In genomic region chr10:35136263-35136815, GRCh38 we compare ENCODE assay signal across 10 cellular contexts. TPM values are rescaled to one million over a fixed set of nuclear protein-coding genes. Genes with fewer than 3 reads are reported as not detected.
DNase-seq lines count a peak whose midpoint lies in the region; ATAC-seq and TF ChIP-seq lines count a peak whose summit lies in the region.
"Had no signal": no experiment of that assay in that cellular context is flagged by ENCODE, and none has a peak within 500 bp of the region (broad histone marks: within the 10 kb centered on the region; RNA-seq: fewer than 3 reads in every experiment).

No MANE protein-coding gene starts in this region.

- no peak overlapping the region for H3K18ac ChIP-seq in neuronal stem cell (ENCODE audit: low read length)

- H3K4me3 Mint-ChIP-seq in activated CD8-positive, alpha-beta T cell treated with anti-CD3 and anti-CD28 coated beads, Interleukin-2, amount 10 ng/mL, durations not matched to agents 7 days and 5 days, result peak overlapping the region; percentile 61

- H3K9me3 ChIP-seq in neuronal stem cell (replicated peaks in 1 of 2; ENCODE audit: control insufficient read depth in 2 of 2, insufficient read depth in 1 of 2, low read depth in 1 of 2, low read length in 2 of 2), result no peaks in the 10 kb centered on the region

- no peak overlapping the region for H4K8ac ChIP-seq in neuronal stem cell (ENCODE audit: low read depth, low read length)

- no peak overlapping the region for H3K14ac ChIP-seq in neuronal stem cell (ENCODE audit: low read length)

- no CpG with 5 or more reads among the region's 4 CpGs for WGBS in neuronal stem cell (ENCODE audit: extremely low coverage in 2 of 2, insufficient read length in 2 of 2, insufficient replicate concordance in 1 of 2), 2 donors

- H3K4me3 ChIP-seq in GM06990 (replicated peaks; ENCODE audit: low read depth, low read length), result peak overlapping the region; percentile 19
- no peak overlapping the region for H3K4me3 ChIP-seq in neuronal stem cell (ENCODE audit: low read length in 2 of 2)
- H3K4me3 ChIP-seq: skin epidermis had no signal

- no peak overlapping the region for H3K4me2 ChIP-seq in neuronal stem cell (ENCODE audit: insufficient read depth, low read length, poor library complexity, severe bottlenecking)

- TF ChIP-seq CTCF in GM06990 (IDR thresholded peaks at IDR 0.05; ENCODE audit: insufficient read depth, low read length, poor library complexity, severe bottlenecking), result no peak

- H3K36me3 ChIP-seq in GM06990 (ENCODE audit: control insufficient read depth, insufficient read depth, low read length) (no peaks in the 10 kb centered on the region; the same call in 1 of the 2 replicates), neuronal stem cell (replicated peaks in 1 of 2; ENCODE audit: control insufficient read depth in 2 of 2, insufficient read depth in 2 of 2, low read length in 2 of 2) (no peaks in the 10 kb centered on the region)

- H2BK5ac ChIP-seq in neuronal stem cell (ENCODE audit: low read length), result no peak overlapping the region

- no peak overlapping the region for H4K91ac ChIP-seq in neuronal stem cell (ENCODE audit: low read depth, low read length, poor library complexity)

- POLR2A ChIA-PET in activated CD8-positive, alpha-beta T cell treated with anti-CD3 and anti-CD28 coated beads, Interleukin-2, amount 10 ng/mL, durations not matched to agents 7 days and 5 days (lab: Charles Lee), result interaction anchor here (1.4 to 1.9 kb wide), 3 partner anchors 9 to 59 kb away, joined by 6 to 9 read pairs (median 9); partner anchors contain the start of gene CREM

- no peak overlapping the region for H3K4ac ChIP-seq in neuronal stem cell (ENCODE audit: low read length)

- H3K4me1 ChIP-seq in neuronal stem cell (ENCODE audit: control insufficient read depth in 2 of 2, insufficient read depth in 1 of 2, low read depth in 1 of 2, low read length in 2 of 2), result no peaks in the 10 kb centered on the region

- peaks cover 6% of the 10 kb centered on the region for H3K36me3 Mint-ChIP-seq in activated CD8-positive, alpha-beta T cell treated with anti-CD3 and anti-CD28 coated beads, Interleukin-2, amount 10 ng/mL, durations not matched to agents 7 days and 5 days (ENCODE audit: low read depth)

- H3K79me1 ChIP-seq in neuronal stem cell (ENCODE audit: low read depth, low read length), result peaks cover 4% of the 10 kb centered on the region

- no peak overlapping the region for H3K9ac ChIP-seq in neuronal stem cell (ENCODE audit: low read depth, low read length, poor library complexity)

- no peak overlapping the region for H3K27ac ChIP-seq in neuronal stem cell (replicated peaks; ENCODE audit: low read length)

- H3K4me1 Mint-ChIP-seq in activated CD8-positive, alpha-beta T cell treated with anti-CD3 and anti-CD28 coated beads, Interleukin-2, amount 10 ng/mL, durations not matched to agents 7 days and 5 days (ENCODE audit: low read depth), result peaks cover 49% of the 10 kb centered on the region

- DNase-seq in GM06990 (ENCODE audit: extremely low read depth, insufficient read length), result no peak
- DNase-seq in activated CD8-positive, alpha-beta T cell treated with anti-CD3 and anti-CD28 coated beads, Interleukin-2, amount 10 ng/mL, durations not matched to agents 7 days and 5 days, result no peak
- no peak for DNase-seq in NCI-H1930 (lab: John Stamatoyannopoulos, UW)
- DNase-seq in neuronal stem cell (ENCODE audit: low spot score), result no peak
- DNase-seq in DMS114 treated with DMSO at 0.1 percent for 48 hours (lab: John Stamatoyannopoulos, UW; ENCODE audit: unreplicated experiment), result no peak
- no peak for DNase-seq in NCI-H345 (lab: John Stamatoyannopoulos, UW)
- DNase-seq: anterior cingulate cortex had no signal

- ATAC-seq in GM19324 (IDR thresholded peaks at IDR 0.05; ENCODE audit: low FRiP score, unreplicated experiment) (peak; percentile 49), HG03095 (IDR thresholded peaks at IDR 0.05; ENCODE audit: unreplicated experiment) (peak; percentile 50)
- peak; percentile 35 for ATAC-seq in activated CD8-positive, alpha-beta T cell treated with anti-CD3 and anti-CD28 coated beads, Interleukin-2, amount 10 ng/mL, durations not matched to agents 7 days and 5 days

- no peak overlapping the region for H3K23ac ChIP-seq in neuronal stem cell (ENCODE audit: low read depth, low read length, poor library complexity)

- CTCF ChIA-PET in activated CD8-positive, alpha-beta T cell treated with anti-CD3 and anti-CD28 coated beads, Interleukin-2, amount 10 ng/mL, durations not matched to agents 7 days and 5 days (lab: Charles Lee), result interaction anchor here (1.4 kb wide), 1 partner anchor 59 kb away, joined by 8 read pairs; no protein-coding TSS in a partner anchor

- peak overlapping the region; percentile 89 for H3K27ac Mint-ChIP-seq in activated CD8-positive, alpha-beta T cell treated with anti-CD3 and anti-CD28 coated beads, Interleukin-2, amount 10 ng/mL, durations not matched to agents 7 days and 5 days

- H3K27me3 ChIP-seq in GM06990 (replicated peaks; ENCODE audit: control insufficient read depth, insufficient read depth, low read length) (no peaks in the 10 kb centered on the region), neuronal stem cell (ENCODE audit: control insufficient read depth in 3 of 3, insufficient read depth in 3 of 3, low read depth in 1 of 3, low read length in 3 of 3) (no peaks in the 10 kb centered on the region)

- H3K27me3 Mint-ChIP-seq in activated CD8-positive, alpha-beta T cell treated with anti-CD3 and anti-CD28 coated beads, Interleukin-2, amount 10 ng/mL, durations not matched to agents 7 days and 5 days (ENCODE audit: low read depth), result no peaks in the 10 kb centered on the region

- no peak overlapping the region for H2AK5ac ChIP-seq in neuronal stem cell (ENCODE audit: low read depth, low read length)

- no peak overlapping the region for H2AFZ ChIP-seq in neuronal stem cell (ENCODE audit: low read length)

- no peak overlapping the region for H2BK120ac ChIP-seq in neuronal stem cell (ENCODE audit: low read depth, low read length)

- H2BK15ac ChIP-seq in neuronal stem cell (ENCODE audit: low read length), result no peak overlapping the region

- no peak overlapping the region for H2BK12ac ChIP-seq in neuronal stem cell (ENCODE audit: low read length)

- H3K9me3 Mint-ChIP-seq in activated CD8-positive, alpha-beta T cell treated with anti-CD3 and anti-CD28 coated beads, Interleukin-2, amount 10 ng/mL, durations not matched to agents 7 days and 5 days (ENCODE audit: insufficient read depth), result no peaks in the 10 kb centered on the region

RNA-seq across cellular contexts. Expression of gene CREM, which starts 9.7 kb away (rescaled TPM):
- total RNA-seq in activated CD8-positive, alpha-beta T cell treated with anti-CD3 and anti-CD28 coated beads, Interleukin-2, amount 10 ng/mL, durations not matched to agents 7 days and 5 days, result 10 to 100 TPM; 78.3 to 84.1 TPM
- 53.1 TPM for polyA plus RNA-seq in neuronal stem cell (2013, experiment 1 of 2)
- polyA plus RNA-seq in neuronal stem cell (2013, experiment 2 of 2), result 53.6 TPM

RNA-seq across cellular contexts. Expression of gene CUL2, which starts 46.2 kb away (rescaled TPM):
- total RNA-seq in activated CD8-positive, alpha-beta T cell treated with anti-CD3 and anti-CD28 coated beads, Interleukin-2, amount 10 ng/mL, durations not matched to agents 7 days and 5 days, result 10 to 100 TPM; 33.8 to 38.7 TPM
- 24.9 TPM for polyA plus RNA-seq in neuronal stem cell (2013, experiment 1 of 2)
- polyA plus RNA-seq in neuronal stem cell (2013, experiment 2 of 2), result 26.1 TPM
